14 cellular contexts compared by ENCODE assay signal in genomic region chr11:73996161-73996747, GRCh38. TPM values are rescaled to one million over a fixed set of nuclear protein-coding genes. Genes with fewer than 3 reads are reported as not detected.
DNase-seq lines count a peak whose midpoint lies in the region; ATAC-seq and TF ChIP-seq lines count a peak whose summit lies in the region.
"Had no signal": no experiment of that assay in that cellular context is flagged by ENCODE, and none has a peak within 500 bp of the region (broad histone marks: within the 10 kb centered on the region; RNA-seq: fewer than 3 reads in every experiment).

No MANE protein-coding gene starts in this region.

- peak; percentile 5 for ATAC-seq in GM21367 (IDR thresholded peaks at IDR 0.05; ENCODE audit: unreplicated experiment)
- ATAC-seq in naive thymus-derived CD8-positive, alpha-beta T cell, result peak; percentile 5 to 18
- ATAC-seq: left ventricle myocardium superior, pancreas had no signal

- H3K4me2 ChIP-seq in mesendoderm (ENCODE audit: low read length), result no peak overlapping the region

- H3K18ac ChIP-seq in mesendoderm (ENCODE audit: low read length), result no peak overlapping the region

- no peak overlapping the region for H2AK5ac ChIP-seq in mesendoderm (ENCODE audit: low read length)

- H3K27ac Mint-ChIP-seq in CD8-positive, alpha-beta memory T cell, result peak overlapping the region; percentile 93 to 99 (median 98)
- H3K27ac Mint-ChIP-seq in naive thymus-derived CD8-positive, alpha-beta T cell, result peak overlapping the region; percentile 94 to 100 (median 98)

- no peak overlapping the region for H2BK5ac ChIP-seq in mesendoderm (ENCODE audit: low read length)

- H3K4me3 ChIP-seq in CD8-positive, alpha-beta memory T cell (ENCODE audit: low read length), result peak overlapping the region; percentile 49
- H3K4me3 ChIP-seq in right atrium auricular region, result no peak overlapping the region
- no peak overlapping the region for H3K4me3 ChIP-seq in mesendoderm (ENCODE audit: low read length)
- H3K4me3 ChIP-seq: pancreas, SJSA1 had no signal

- H3K4me1 Mint-ChIP-seq in CD8-positive, alpha-beta memory T cell, result peaks cover 39 to 73% (median 67%) of the 10 kb centered on the region in 3 donors
- H3K4me1 Mint-ChIP-seq in naive thymus-derived CD8-positive, alpha-beta T cell, result peaks cover 17 to 88% (median 55%) of the 10 kb centered on the region in 4 donors

- DNase-seq in CD8-positive, alpha-beta memory T cell, result peak in 1 of 5 donors; percentile 44
- DNase-seq in activated T-cell treated with anti-CD3 and anti-CD28 coated beads, Interleukin-2, amount 50 U/mL, for 48 hours, result peak; percentile 27 to 35
- DNase-seq in naive thymus-derived CD8-positive, alpha-beta T cell, result peak in 1 of 10 donors; percentile 27
- DNase-seq in right atrium auricular region (ENCODE audit: low spot score) (no peak), middle frontal gyrus (ENCODE audit: extremely low spot score, low spot score) (no peak), mesendoderm (no peak)
- DNase-seq: DMS153, glutamatergic neuron, Kasumi-1, left ventricle myocardium superior, NCI-H526, pancreas had no signal

- H3K79me2 ChIP-seq in mesendoderm (ENCODE audit: control insufficient read depth, insufficient read depth, low read length), result no peaks in the 10 kb centered on the region

- no peaks in the 10 kb centered on the region for H3K27me3 ChIP-seq in CD8-positive, alpha-beta memory T cell (ENCODE audit: insufficient read depth, low read length, poor library complexity, severe bottlenecking)
- H3K27me3 ChIP-seq in right atrium auricular region (no peaks in the 10 kb centered on the region), mesendoderm (ENCODE audit: insufficient read depth, low read length, poor library complexity) (no peaks in the 10 kb centered on the region)
- H3K27me3 ChIP-seq: pancreas, SJSA1 had no signal

- no peak overlapping the region for H3K56ac ChIP-seq in mesendoderm (ENCODE audit: low read length)

- H3K79me1 ChIP-seq in mesendoderm (ENCODE audit: low read length), result no peaks in the 10 kb centered on the region

- no peak overlapping the region for H3K23ac ChIP-seq in mesendoderm (ENCODE audit: low read length)

- H3K27ac ChIP-seq in CD8-positive, alpha-beta memory T cell (ENCODE audit: low read depth, low read length), result peak overlapping the region; percentile 93
- H3K27ac ChIP-seq in right atrium auricular region (no peak overlapping the region), mesendoderm (ENCODE audit: low read depth, low read length) (no peak overlapping the region)
- H3K27ac ChIP-seq: pancreas, SJSA1 had no signal

- peaks cover 56% of the 10 kb centered on the region for H3K4me1 ChIP-seq in CD8-positive, alpha-beta memory T cell (ENCODE audit: insufficient read depth, low read length)
- H3K4me1 ChIP-seq in right atrium auricular region (no peaks in the 10 kb centered on the region), mesendoderm (ENCODE audit: control insufficient read depth, low read depth, low read length) (no peaks in the 10 kb centered on the region)
- H3K4me1 ChIP-seq: pancreas, SJSA1 had no signal

- H3K9me3 Mint-ChIP-seq in CD8-positive, alpha-beta memory T cell, result no peaks in the 10 kb centered on the region
- no peaks in the 10 kb centered on the region for H3K9me3 Mint-ChIP-seq in naive thymus-derived CD8-positive, alpha-beta T cell

- no peak overlapping the region for H4K5ac ChIP-seq in mesendoderm (ENCODE audit: low read length)

- H3K9ac ChIP-seq in mesendoderm (ENCODE audit: low read length), result no peak overlapping the region

- H3K4me3 Mint-ChIP-seq in CD8-positive, alpha-beta memory T cell, result peak overlapping the region; percentile 55 to 86 (median 74)
- peak overlapping the region; percentile 65 to 89 (median 80) for H3K4me3 Mint-ChIP-seq in naive thymus-derived CD8-positive, alpha-beta T cell

- POLR2A ChIA-PET in CD8-positive, alpha-beta memory T cell (lab: Charles Lee), result interaction anchor here (0.6 to 3.5 kb wide), 7 partner anchors 12 to 30 kb away, joined by 3 to 52 read pairs (median 6); partner anchors contain the start of gene UCP2
- POLR2A ChIA-PET in naive thymus-derived CD8-positive, alpha-beta T cell (lab: Charles Lee), result interaction anchor here (2.1 to 17.2 kb wide), 6 partner anchors 8 to 36 kb away, joined by 10 to 1033 read pairs (median 48); partner anchors contain the start of genes UCP2 and UCP3

- H3K4ac ChIP-seq in mesendoderm (ENCODE audit: low read depth, low read length), result no peak overlapping the region

- H2BK15ac ChIP-seq in mesendoderm (replicated peaks; ENCODE audit: low read depth), result no peak overlapping the region

- no CpG with 5 or more reads among the region's 4 CpGs for WGBS in mesendoderm (ENCODE audit: extremely low coverage, insufficient coverage, low lambda C conversion rate)

- no peaks in the 10 kb centered on the region for H3K27me3 Mint-ChIP-seq in CD8-positive, alpha-beta memory T cell
- H3K27me3 Mint-ChIP-seq in naive thymus-derived CD8-positive, alpha-beta T cell, result no peaks in the 10 kb centered on the region

- no peak overlapping the region for H2BK120ac ChIP-seq in mesendoderm (ENCODE audit: low read depth, low read length)

- peaks cover 0 to 8% (median 4%) of the 10 kb centered on the region in 3 donors for H3K36me3 Mint-ChIP-seq in CD8-positive, alpha-beta memory T cell
- H3K36me3 Mint-ChIP-seq in naive thymus-derived CD8-positive, alpha-beta T cell, result peaks cover 0 to 5% (median 2%) of the 10 kb centered on the region in 3 donors

- no peaks in the 10 kb centered on the region for H3K9me3 ChIP-seq in CD8-positive, alpha-beta memory T cell (ENCODE audit: low read length)
- H3K9me3 ChIP-seq in right atrium auricular region, result no peaks in the 10 kb centered on the region
- H3K9me3 ChIP-seq: pancreas, SJSA1 had no signal

- no peak for TF ChIP-seq CTCF in right atrium auricular region (IDR thresholded peaks at IDR 0.05)

- CTCF ChIA-PET in CD8-positive, alpha-beta memory T cell (lab: Charles Lee), result interaction anchor here (1.0 to 2.4 kb wide), 4 partner anchors 9 to 31 kb away, joined by 3 to 15 read pairs (median 4); partner anchors contain the start of gene UCP2

- no peaks in the 10 kb centered on the region for H3K36me3 ChIP-seq in CD8-positive, alpha-beta memory T cell (ENCODE audit: insufficient read depth, low read length)
- H3K36me3 ChIP-seq in right atrium auricular region (no peaks in the 10 kb centered on the region), mesendoderm (ENCODE audit: control insufficient read depth, insufficient read depth, low read length) (no peaks in the 10 kb centered on the region)
- H3K36me3 ChIP-seq: pancreas, SJSA1 had no signal

- H4K8ac ChIP-seq in mesendoderm (ENCODE audit: low read depth, low read length), result no peak overlapping the region

RNA-seq across cellular contexts. Expression of gene UCP3, which starts 12.6 kb away (rescaled TPM):
- 1 to 10 TPM; 2.8 to 2.9 TPM for total RNA-seq in CD8-positive, alpha-beta memory T cell
- polyA plus RNA-seq in CD8-positive, alpha-beta memory T cell, result 0.36 TPM
- 1 to 10 TPM; 6.8 to 7.5 TPM for total RNA-seq in naive thymus-derived CD8-positive, alpha-beta T cell
- polyA plus RNA-seq in naive thymus-derived CD8-positive, alpha-beta T cell, result under 1 TPM in 2 of 3 donors, not detected in 1; 0.50 to 0.76 TPM
- total RNA-seq in right atrium auricular region, result 1 to 10 TPM in 1 of 2 donors, under 1 TPM in 1; 0.37 to 1.1 TPM
- 0.18 TPM for polyA plus RNA-seq in mesendoderm (2013, experiment 1 of 2)
- 0.28 TPM for polyA plus RNA-seq in mesendoderm (2013, experiment 2 of 2)

RNA-seq across cellular contexts. Expression of gene UCP2, which starts 13.6 kb away (rescaled TPM):
- 100 to 1,000 TPM; 279 to 295 TPM for total RNA-seq in CD8-positive, alpha-beta memory T cell
- 962 TPM for polyA plus RNA-seq in CD8-positive, alpha-beta memory T cell
- 100 to 1,000 TPM; 388 to 396 TPM for total RNA-seq in naive thymus-derived CD8-positive, alpha-beta T cell
- 1,000 to 10,000 TPM in 2 of 3 donors, 100 to 1,000 TPM in 1; 998 to 1,325 (median 1,191) TPM for polyA plus RNA-seq in naive thymus-derived CD8-positive, alpha-beta T cell
- total RNA-seq in right atrium auricular region, result 10 to 100 TPM in 1 of 2 donors, 1 to 10 TPM in 1; 8.2 to 13.2 TPM
- 47.4 TPM for polyA plus RNA-seq in mesendoderm (2013, experiment 1 of 2)
- 47.6 TPM for polyA plus RNA-seq in mesendoderm (2013, experiment 2 of 2)

RNA-seq across cellular contexts. Expression of gene DNAJB13, which starts 45.4 kb away (rescaled TPM):
- under 1 TPM; 0.31 to 0.44 TPM for total RNA-seq in CD8-positive, alpha-beta memory T cell
- not detected for polyA plus RNA-seq in CD8-positive, alpha-beta memory T cell
- under 1 TPM; 0.22 to 0.60 TPM for total RNA-seq in naive thymus-derived CD8-positive, alpha-beta T cell
- under 1 TPM; 0.16 to 0.51 (median 0.46) TPM for polyA plus RNA-seq in naive thymus-derived CD8-positive, alpha-beta T cell
- total RNA-seq in right atrium auricular region, result not detected
- polyA plus RNA-seq in mesendoderm (2013, experiment 1 of 2), result 0.04 TPM
- polyA plus RNA-seq in mesendoderm (2013, experiment 2 of 2), result not detected
- total RNA-seq: left ventricle myocardium superior, SJSA1 had no signal

Comparison
In these comparisons a context has a peak if more than half of its experiments do, and no peak if none do; other contexts are left out.
1. DNase-seq: peak in activated T-cell treated with anti-CD3 and anti-CD28 coated beads, Interleukin-2, amount 50 U/mL, for 48 hours (2 of 2); none in right atrium auricular region (single experiment), middle frontal gyrus (single experiment) and mesendoderm (single experiment).
2. RNA of gene UCP2, which starts 13.6 kb away (total RNA-seq): 388 to 396 TPM in naive thymus-derived CD8-positive, alpha-beta T cell and 279 to 295 TPM in CD8-positive, alpha-beta memory T cell; 8.2 to 13.2 TPM in right atrium auricular region; every median in the first group is over 10 times any median in the second.